Comparison of ENCODE assay signal across 8 cellular contexts in genomic region chr1:233326995-233327937, GRCh38. TPM values are rescaled to one million over a fixed set of nuclear protein-coding genes. Genes with fewer than 3 reads are reported as not detected.
DNase-seq lines count a peak whose midpoint lies in the region; ATAC-seq, FAIRE-seq and TF ChIP-seq lines count a peak whose summit lies in the region.

Gene MAP3K21, plus strand, starts transcription at chr1:233327724. Its CDS starts 305 bp downstream, at chr1:233328029.

- FAIRE-seq in astrocyte (lab: Jason Lieb, UNC) = no peak

- no peaks in the 10 kb centered on the region for H3K36me3 ChIP-seq in astrocyte (ENCODE audit: insufficient read depth, low read length)

- peak within 1 kb of the TSS; percentile 83 for H3K4me3 Mint-ChIP-seq in astrocyte (ENCODE audit: unreplicated experiment)

- H3K4me1 ChIP-seq in astrocyte (ENCODE audit: insufficient read depth, low read length) = peaks cover 5% of the 10 kb centered on the region

- DNase-seq in GM13977 (ENCODE audit: low spot score) (peak; percentile 87), NCI-H187 (lab: John Stamatoyannopoulos, UW) (peak; percentile 54 to 58), T-helper 22 cell (ENCODE audit: low read depth) (peak; percentile 85), astrocyte (ENCODE audit: low read depth) (peak; percentile 4), epidermal melanocyte (ENCODE audit: insufficient read length, low spot score) (no peak)

- peaks cover 2% of the 10 kb centered on the region for H3K9me3 Mint-ChIP-seq in astrocyte (ENCODE audit: unreplicated experiment)

- no peak within 1 kb of the TSS for H3K27ac Mint-ChIP-seq in astrocyte (ENCODE audit: unreplicated experiment)

- H3K9ac ChIP-seq in astrocyte (ENCODE audit: low read length) = peak within 1 kb of the TSS; percentile 31

- peaks cover 3% of the 10 kb centered on the region for H3K4me1 Mint-ChIP-seq in astrocyte (ENCODE audit: low read depth, unreplicated experiment)

- H3K9me3 ChIP-seq in astrocyte (ENCODE audit: insufficient read depth, low read depth, low read length) = no peaks in the 10 kb centered on the region

- in situ Hi-C loops in GM13977 (cut with MboI; ENCODE audit: low pct_unique_long_range_greater_than_20kb, low sequenced_read_pairs, unreplicated experiment) = no loop called here

- H3K4me3 ChIP-seq in astrocyte (ENCODE audit: insufficient read depth, low read depth, low read length) (peak within 1 kb of the TSS; percentile 57), iPS-11a (ENCODE audit: low read depth, low read length) (peak within 1 kb of the TSS; percentile 56), skin epidermis (peak within 1 kb of the TSS; percentile 54 to 78 (median 63))

- H2AFZ ChIP-seq in astrocyte (ENCODE audit: low read depth, low read length) = peak within 1 kb of the TSS; percentile 96

- TF ChIP-seq CTCF in GM13977 (IDR thresholded peaks at IDR 0.05; ENCODE audit: extremely low read depth, insufficient read depth, missing control alignments) (no peak), astrocyte (IDR thresholded peaks at IDR 0.05; ENCODE audit: insufficient read depth, low read depth, low read length) (no peak)

- no peaks in the 10 kb centered on the region for H3K36me3 Mint-ChIP-seq in astrocyte (ENCODE audit: low read depth, unreplicated experiment)

- H3K27ac ChIP-seq in astrocyte (ENCODE audit: low read depth, low read length) (no peak within 1 kb of the TSS), skin epidermis (peak within 1 kb of the TSS in 13 of 21 experiments; percentile 9 to 81 (median 53))

- H3K4me2 ChIP-seq in astrocyte (ENCODE audit: low read length) = peak within 1 kb of the TSS; percentile 91

- H3K79me2 ChIP-seq in astrocyte (ENCODE audit: insufficient read depth, low read length) = no peaks in the 10 kb centered on the region

- H3K27me3 ChIP-seq in astrocyte (ENCODE audit: insufficient read depth, low read length) = peaks cover 9% of the 10 kb centered on the region

- H3K27me3 Mint-ChIP-seq in astrocyte (ENCODE audit: low read depth, unreplicated experiment) = peaks cover 4% of the 10 kb centered on the region

- peaks cover 6% of the 10 kb centered on the region for H4K20me1 ChIP-seq in astrocyte (ENCODE audit: insufficient read depth, low read length)

- ATAC-seq in HG02938 (IDR thresholded peaks at IDR 0.05; ENCODE audit: unreplicated experiment) = peak; percentile 74

RNA-seq across cellular contexts. Expression of gene MAP3K21, which starts in this region (rescaled TPM):
- total RNA-seq in astrocyte = 2.2 and 2.5 TPM in 2 replicates
